35 cellular contexts compared by ENCODE assay signal in genomic region chr12:81034926-81035325, GRCh38. TPM values are rescaled to one million over a fixed set of nuclear protein-coding genes. Genes with fewer than 3 reads are reported as not detected.
"Had no signal": no experiment of that assay in that cellular context is flagged by ENCODE, and none has a peak within 500 bp of the region (broad histone marks: within the 10 kb centered on the region; RNA-seq: fewer than 3 reads in every experiment).

No MANE protein-coding gene starts in this region.

- H3K27me3 ChIP-seq: adrenal gland, body of pancreas, brain microvascular endothelial cell, breast epithelium had no signal

- H3K9me3 ChIP-seq: adrenal gland, body of pancreas, breast epithelium had no signal

- H3K36me3 ChIP-seq: adrenal gland, brain microvascular endothelial cell, breast epithelium had no signal

- DNase-seq: activated B cell treated with CpG ODN at 0.5 μM for 24 hours; activated CD4-positive, alpha-beta memory T cell treated with anti-CD3 and anti-CD28 coated beads for 36 hours; activated CD4-positive, alpha-beta T cell treated with anti-CD3 and anti-CD28 coated beads for 4 hours; activated CD4-positive, alpha-beta T cell treated with anti-CD3 and anti-CD28 coated beads, Interleukin-2, amount 10 ng/mL, durations not matched to agents 24 days and 14 days; activated CD4-positive, alpha-beta T cell treated with anti-CD3 and anti-CD28 coated beads, Interleukin-2, amount 50 U/mL, for 1 hour; activated CD4-positive, alpha-beta T cell treated with anti-CD3 and anti-CD28 coated beads, Interleukin-2, amount 50 U/mL, for 4 hours; activated CD4-positive, CD25-positive, alpha-beta regulatory T cell treated with anti-CD3 and anti-CD28 coated beads, Interleukin-2, amount 50 U/mL, for 72 hours; activated CD8-positive, alpha-beta memory T cell treated with anti-CD3 and anti-CD28 coated beads, Interleukin-2, amount 50 U/mL, for 4 hours; activated CD8-positive, alpha-beta T cell treated with anti-CD3 and anti-CD28 coated beads for 36 hours; activated effector memory CD4-positive, alpha-beta T cell treated with anti-CD3 and anti-CD28 coated beads, Interleukin-2, amount 50 U/mL, for 16 hours; activated gamma-delta T cell treated with Interleukin-2 at 50 U/mL for 16 hours; activated naive CD4-positive, alpha-beta T cell; activated naive CD4-positive, alpha-beta T cell treated with anti-CD3 and anti-CD28 coated beads for 36 hours; activated naive CD4-positive, alpha-beta T cell treated with anti-CD3 and anti-CD28 coated beads, Interleukin-2, amount 50 U/mL, for 16 hours; activated naive CD8-positive, alpha-beta T cell treated with anti-CD3 and anti-CD28 coated beads for 36 hours; activated T-cell treated with anti-CD3 and anti-CD28 coated beads for 4 hours; activated T-cell treated with anti-CD3 and anti-CD28 coated beads, Interleukin-2, amount 50 U/mL, for 1 hour; activated T-cell treated with anti-CD3 and anti-CD28 coated beads, Interleukin-2, amount 50 U/mL, for 4 hours; activated T-cell treated with anti-CD3 and anti-CD28 coated beads, Interleukin-2, amount 50 U/mL, for 72 hours; adrenal gland; amniotic stem cell; aorta; body of pancreas; brain microvascular endothelial cell; central memory CD4-positive, alpha-beta T cell; T-helper 2 cell; T-helper 9 cell had no signal

- FAIRE-seq: astrocyte, TTC549 had no signal

- H3K4me1 ChIP-seq: adrenal gland, body of pancreas, breast epithelium had no signal

- H3K4me3 ChIP-seq: adrenal gland, body of pancreas, breast epithelium had no signal

- H3K27ac ChIP-seq: adrenal gland, body of pancreas, brain microvascular endothelial cell, breast epithelium, VCaP had no signal

- ATAC-seq: activated CD8-positive, alpha-beta T cell treated with anti-CD3 and anti-CD28 coated beads for 36 hours; activated naive CD4-positive, alpha-beta T cell treated with anti-CD3 and anti-CD28 coated beads, Interleukin-2, amount 50 U/mL, for 72 hours; activated T-cell treated with anti-CD3 and anti-CD28 coated beads, Interleukin-2, amount 50 U/mL, for 4 hours; activated T-cell treated with anti-CD3 and anti-CD28 coated beads, Interleukin-2, amount 50 U/mL, for 72 hours; activated T-helper 17 cell treated with anti-CD3 and anti-CD28 coated beads, Interleukin-2, amount 50 U/mL, for 72 hours; body of pancreas had no signal

RNA-seq across cellular contexts. Expression of gene ACSS3, which starts 43.0 kb away (rescaled TPM):
- total RNA-seq: activated B cell treated with CpG ODN at 0.5 μM for 24 hours; activated CD4-positive, alpha-beta memory T cell treated with anti-CD3 and anti-CD28 coated beads for 36 hours; activated CD4-positive, alpha-beta T cell treated with anti-CD3 and anti-CD28 coated beads, Interleukin-2, amount 10 ng/mL, durations not matched to agents 24 days and 14 days; activated CD8-positive, alpha-beta memory T cell treated with anti-CD3 and anti-CD28 coated beads for 36 hours; activated CD8-positive, alpha-beta T cell treated with anti-CD3 and anti-CD28 coated beads for 36 hours; activated naive CD4-positive, alpha-beta T cell treated with anti-CD3 and anti-CD28 coated beads for 36 hours; activated naive CD4-positive, alpha-beta T cell treated with anti-CD3 and anti-CD28 coated beads, Interleukin-2, amount 50 U/mL, for 72 hours; activated naive CD8-positive, alpha-beta T cell treated with anti-CD3 and anti-CD28 coated beads for 36 hours; activated T-cell treated with anti-CD3 and anti-CD28 coated beads, Interleukin-2, amount 50 U/mL, for 72 hours; activated T-helper 1 cell treated with anti-CD3 and anti-CD28 coated beads, Interleukin-12 subunit alpha, Interleukin-12 subunit beta, Interleukin-2, Interleukin-4 antibody, amounts not matched to agents 30 ng/mL and 10 ng/mL and 1 ng/mL, durations not matched to agents 14 hours and 24 hours and 36 hours; activated T-helper 17 cell treated with anti-CD3 and anti-CD28 coated beads, Interleukin-2, amount 50 U/mL, for 72 hours had no signal
